In genomic region chrX:49177338-49177833, GRCh38 we compare ENCODE assay signal across 9 cellular contexts. TPM values are rescaled to one million over a fixed set of nuclear protein-coding genes. Genes with fewer than 3 reads are reported as not detected.
A peak's percentile ranks its signal among the peaks of the same experiment; 100 is the strongest.
DNase-seq lines count a peak whose midpoint lies in the region; ATAC-seq, FAIRE-seq and TF ChIP-seq lines count a peak whose summit lies in the region.
"Had no signal": no experiment of that assay in that cellular context is flagged by ENCODE, and none has a peak within 500 bp of the region (broad histone marks: within the 10 kb centered on the region; RNA-seq: fewer than 3 reads in every experiment).

No MANE protein-coding gene starts in this region.

- peaks cover 4% of the 10 kb centered on the region for H3K36me3 ChIP-seq in rectal smooth muscle tissue (ENCODE audit: control insufficient read depth, insufficient read depth, low read length)

- no peak for TF ChIP-seq POLR2A in GM12891 (IDR thresholded peaks at IDR 0.05; ENCODE audit: low read depth, low read length)

- no peaks in the 10 kb centered on the region for H3K4me1 ChIP-seq in rectal smooth muscle tissue (ENCODE audit: control insufficient read depth, insufficient read depth, low read length)

- no peaks in the 10 kb centered on the region for H3K27me3 ChIP-seq in rectal smooth muscle tissue (ENCODE audit: control insufficient read depth, insufficient read depth, low read length)
- H3K27me3 ChIP-seq: hepatocyte had no signal

- no peak for DNase-seq in GM12891 (ENCODE audit: insufficient read length, low spot score)
- peak; percentile 33 for DNase-seq in RPMI8226
- DNase-seq in epithelial cell of prostate (ENCODE audit: low read depth, low spot score) = no peak
- DNase-seq in activated gamma-delta T cell (lab: John Stamatoyannopoulos, UW) = no peak

- peak; percentile 58 for FAIRE-seq in GM12891 (lab: Jason Lieb, UNC)

- ATAC-seq in GM18907 (IDR thresholded peaks at IDR 0.05; ENCODE audit: unreplicated experiment) (no peak), GM21526 (IDR thresholded peaks at IDR 0.05; ENCODE audit: low FRiP score, unreplicated experiment) (no peak), GM18517 (IDR thresholded peaks at IDR 0.05; ENCODE audit: unreplicated experiment) (no peak)

- H3K27ac ChIP-seq in epithelial cell of prostate (peak overlapping the region; percentile 83), rectal smooth muscle tissue (ENCODE audit: low read depth, low read length) (peak overlapping the region; percentile 18)
- H3K27ac ChIP-seq: hepatocyte had no signal

- H3K9ac ChIP-seq in rectal smooth muscle tissue (ENCODE audit: low read length) = no peak overlapping the region

- no peak overlapping the region for H3K4me3 ChIP-seq in rectal smooth muscle tissue (ENCODE audit: low read length)
- H3K4me3 ChIP-seq: hepatocyte had no signal

TF ChIP-seq in GM12891, 5 proteins besides CTCF, POLR2A, EP300 and RAD21:
- TF ChIP-seq POU2F2 (IDR thresholded peaks at IDR 0.05; ENCODE audit: low read depth, low read length) (no peak), SPI1 (IDR thresholded peaks at IDR 0.05; ENCODE audit: low read depth, low read length) (no peak), TAF1 (IDR thresholded peaks at IDR 0.05; ENCODE audit: low read depth, low read length) (no peak), PAX5 (IDR thresholded peaks at IDR 0.05; ENCODE audit: insufficient read depth, low read length, severe bottlenecking) (no peak), POLR2AphosphoS5 (IDR thresholded peaks at IDR 0.05; ENCODE audit: low read depth, low read length) (no peak)

RNA-seq across cellular contexts. Expression of gene PLP2, which starts 5.7 kb away (rescaled TPM):
- polyA plus RNA-seq in GM12891 (2012; ENCODE audit: low read depth, missing spikeins) = 26.6 TPM

RNA-seq across cellular contexts. Expression of gene PRICKLE3, which starts 8.8 kb away (rescaled TPM):
- polyA plus RNA-seq in GM12891 (2012; ENCODE audit: low read depth, missing spikeins) = 8.1 TPM

RNA-seq across cellular contexts. Expression of gene MAGIX, which starts 14.8 kb away (rescaled TPM):
- polyA plus RNA-seq in GM12891 (2012; ENCODE audit: low read depth, missing spikeins) = 0.33 TPM

RNA-seq across cellular contexts. Expression of gene SYP, which starts 22.6 kb away (rescaled TPM):
- 0.71 TPM for polyA plus RNA-seq in GM12891 (2012; ENCODE audit: low read depth, missing spikeins)

RNA-seq across cellular contexts. Expression of gene GPKOW, which starts 53.9 kb away (rescaled TPM):
- 16.6 TPM for polyA plus RNA-seq in GM12891 (2012; ENCODE audit: low read depth, missing spikeins)
